34 cellular contexts compared by ENCODE assay signal in genomic region chr21:42378418-42378817, GRCh38. TPM values are rescaled to one million over a fixed set of nuclear protein-coding genes. Genes with fewer than 3 reads are reported as not detected.
"Had no signal": no experiment of that assay in that cellular context is flagged by ENCODE, and none has a peak within 500 bp of the region (broad histone marks: within the 10 kb centered on the region; RNA-seq: fewer than 3 reads in every experiment).

No MANE protein-coding gene starts in this region.

- H3K36me3 ChIP-seq: ascending aorta, cardiac muscle cell, MG63, SJCRH30, WERI-Rb-1 had no signal

- H3K27me3 Mint-ChIP-seq: activated CD4-positive, alpha-beta T cell treated with anti-CD3 and anti-CD28 coated beads, Interleukin-2, amount 10 ng/mL, durations not matched to agents 24 days and 14 days; activated naive CD8-positive, alpha-beta T cell treated with anti-CD3 and anti-CD28 coated beads, Interleukin-2, amount 10 ng/mL, durations not matched to agents 7 days and 5 days had no signal

- DNase-seq: activated CD4-positive, alpha-beta T cell treated with anti-CD3 and anti-CD28 coated beads for 1 hour; activated CD4-positive, alpha-beta T cell treated with anti-CD3 and anti-CD28 coated beads, Interleukin-2, amount 10 ng/mL, durations not matched to agents 24 days and 14 days; activated CD4-positive, alpha-beta T cell treated with anti-CD3 and anti-CD28 coated beads, Interleukin-2, amount 50 U/mL, for 4 hours; activated CD4-positive, CD25-positive, alpha-beta regulatory T cell; activated CD8-positive, alpha-beta memory T cell treated with anti-CD3 and anti-CD28 coated beads, Interleukin-2, amount 50 U/mL, for 4 hours; activated effector memory CD4-positive, alpha-beta T cell treated with Interleukin-2 at 50 U/mL for 16 hours; activated naive CD4-positive, alpha-beta T cell treated with anti-CD3 and anti-CD28 coated beads, Interleukin-2, amount 50 U/mL, for 16 hours; activated naive CD8-positive, alpha-beta T cell treated with anti-CD3 and anti-CD28 coated beads, Interleukin-2, amount 10 ng/mL, durations not matched to agents 7 days and 5 days; activated T-cell treated with anti-CD3 and anti-CD28 coated beads for 4 hours; activated T-cell treated with anti-CD3 and anti-CD28 coated beads, Interleukin-2, amount 50 U/mL, for 4 hours; amygdala; Kasumi-1; KG1; MG63; NCI-H1048; NCI-H1105 treated with DMSO at 0.1 percent for 48 hours; NCI-H1436; NCI-H1694; NCI-H1930; NCI-H2081 treated with DMSO at 0.1 percent for 48 hours; NCI-H345; NCI-H524 treated with DMSO at 0.1 percent for 48 hours; SHP77; SJCRH30; T1000; WERI-Rb-1 had no signal

- H3K27me3 ChIP-seq: ascending aorta, SJCRH30 had no signal

- H3K27ac ChIP-seq: ascending aorta, cardiac muscle cell, SJCRH30, SK-N-MC, WERI-Rb-1 had no signal

- H3K27ac Mint-ChIP-seq: activated CD4-positive, alpha-beta T cell treated with anti-CD3 and anti-CD28 coated beads, Interleukin-2, amount 10 ng/mL, durations not matched to agents 24 days and 14 days; activated naive CD8-positive, alpha-beta T cell treated with anti-CD3 and anti-CD28 coated beads, Interleukin-2, amount 10 ng/mL, durations not matched to agents 7 days and 5 days; activated T-helper 1 cell treated with anti-CD3 and anti-CD28 coated beads, Interleukin-12 subunit alpha, Interleukin-12 subunit beta, Interleukin-2, Interleukin-4 antibody, amounts not matched to agents 30 ng/mL and 10 ng/mL and 1 ng/mL, durations not matched to agents 14 hours and 24 hours and 36 hours had no signal

- H3K9me3 ChIP-seq: MG63, SJCRH30 had no signal

- H3K4me3 ChIP-seq: ascending aorta, cardiac muscle cell, MG63, SJCRH30, SK-N-MC had no signal

- H3K4me3 Mint-ChIP-seq: activated CD4-positive, alpha-beta T cell treated with anti-CD3 and anti-CD28 coated beads, Interleukin-2, amount 10 ng/mL, durations not matched to agents 24 days and 14 days; activated naive CD8-positive, alpha-beta T cell treated with anti-CD3 and anti-CD28 coated beads, Interleukin-2, amount 10 ng/mL, durations not matched to agents 7 days and 5 days; activated T-cell treated with anti-CD3 and anti-CD28 coated beads, Interleukin-2, amount 50 U/mL, for 4 hours; activated T-helper 1 cell treated with anti-CD3 and anti-CD28 coated beads, Interleukin-12 subunit alpha, Interleukin-12 subunit beta, Interleukin-2, Interleukin-4 antibody, amounts not matched to agents 30 ng/mL and 10 ng/mL and 1 ng/mL, durations not matched to agents 14 hours and 24 hours and 36 hours had no signal

- H3K4me1 ChIP-seq: ascending aorta, SJCRH30 had no signal

RNA-seq across cellular contexts. Expression of gene TFF1, which starts 12.1 kb away (rescaled TPM):
- total RNA-seq: activated CD4-positive, alpha-beta T cell treated with anti-CD3 and anti-CD28 coated beads, Interleukin-2, amount 10 ng/mL, durations not matched to agents 24 days and 14 days; activated naive CD8-positive, alpha-beta T cell treated with anti-CD3 and anti-CD28 coated beads, Interleukin-2, amount 10 ng/mL, durations not matched to agents 7 days and 5 days; activated T-helper 1 cell treated with anti-CD3 and anti-CD28 coated beads, Interleukin-12 subunit alpha, Interleukin-12 subunit beta, Interleukin-2, Interleukin-4 antibody, amounts not matched to agents 30 ng/mL and 10 ng/mL and 1 ng/mL, durations not matched to agents 14 hours and 24 hours and 36 hours; ascending aorta; cardiac muscle cell; NCI-H460; RPMI7951; SJCRH30; T-helper 1 cell treated with Interleukin-12 subunit alpha and Interleukin-12 subunit beta and Interleukin-4 antibody, amounts not matched to agents 30 ng/mL and 1 ng/mL, for 36 hours; T-helper 2 cell treated with Interferon-gamma antibody and Interleukin-4, amounts not matched to agents 100 ng/mL and 5 ng/mL, for 36 hours had no signal

RNA-seq across cellular contexts. Expression of gene TMPRSS3, which starts 17.4 kb away (rescaled TPM):
- total RNA-seq: ascending aorta, cardiac muscle cell, RPMI7951, SJCRH30 had no signal

RNA-seq across cellular contexts. Expression of gene UBASH3A, which starts 25.3 kb away (rescaled TPM):
- total RNA-seq: cardiac muscle cell, NCI-H460, RPMI7951, SJCRH30 had no signal

RNA-seq across cellular contexts. Expression of gene TFF2, which starts 27.6 kb away (rescaled TPM):
- total RNA-seq: activated CD4-positive, alpha-beta T cell treated with anti-CD3 and anti-CD28 coated beads, Interleukin-2, amount 10 ng/mL, durations not matched to agents 24 days and 14 days; activated naive CD8-positive, alpha-beta T cell treated with anti-CD3 and anti-CD28 coated beads, Interleukin-2, amount 10 ng/mL, durations not matched to agents 7 days and 5 days; activated T-cell treated with anti-CD3 and anti-CD28 coated beads, Interleukin-2, amount 50 U/mL, for 4 hours; activated T-helper 1 cell treated with anti-CD3 and anti-CD28 coated beads, Interleukin-12 subunit alpha, Interleukin-12 subunit beta, Interleukin-2, Interleukin-4 antibody, amounts not matched to agents 30 ng/mL and 10 ng/mL and 1 ng/mL, durations not matched to agents 14 hours and 24 hours and 36 hours; ascending aorta; cardiac muscle cell; NCI-H460; RPMI7951; SJCRH30; T-helper 1 cell treated with Interleukin-12 subunit alpha and Interleukin-12 subunit beta and Interleukin-4 antibody, amounts not matched to agents 30 ng/mL and 1 ng/mL, for 36 hours; T-helper 2 cell treated with Interferon-gamma antibody and Interleukin-4, amounts not matched to agents 100 ng/mL and 5 ng/mL, for 36 hours had no signal
